8 cellular contexts compared by ENCODE assay signal in genomic region chr2:95402370-95403203, GRCh38. TPM values are rescaled to one million over a fixed set of nuclear protein-coding genes. Genes with fewer than 3 reads are reported as not detected.
DNase-seq lines count a peak whose midpoint lies in the region; ATAC-seq, FAIRE-seq and TF ChIP-seq lines count a peak whose summit lies in the region.

TSS of gene FAHD2A (plus strand) at chr2:95402708. CDS start at chr2:95405559, 2,851 bp downstream.

- H3K4me1 Mint-ChIP-seq in activated naive CD4-positive, alpha-beta T cell treated with anti-CD3 and anti-CD28 coated beads for 36 hours (ENCODE audit: low read depth): peaks cover 18% of the 10 kb centered on the region

- H3K14ac ChIP-seq in neuronal stem cell (ENCODE audit: low read length): peak within 1 kb of the TSS; percentile 94

- H2AK5ac ChIP-seq in neuronal stem cell (ENCODE audit: low read depth, low read length): peak within 1 kb of the TSS; percentile 78

- H3K9me3 Mint-ChIP-seq in activated naive CD4-positive, alpha-beta T cell treated with anti-CD3 and anti-CD28 coated beads for 36 hours: no peaks in the 10 kb centered on the region

- TF ChIP-seq CTCF in GM06990 (IDR thresholded peaks at IDR 0.05; ENCODE audit: insufficient read depth, low read length, poor library complexity, severe bottlenecking) (no peak), NB4 (IDR thresholded peaks at IDR 0.05; ENCODE audit: low read depth, low read length) (no peak), subcutaneous adipose tissue (IDR thresholded peaks at IDR 0.05; ENCODE audit: low read depth) (no peak)

- H2BK120ac ChIP-seq in neuronal stem cell (ENCODE audit: low read depth, low read length): no peak within 1 kb of the TSS

- peak within 1 kb of the TSS; percentile 98 for H2AFZ ChIP-seq in neuronal stem cell (ENCODE audit: low read length)

- H3K18ac ChIP-seq in neuronal stem cell (ENCODE audit: low read length): peak within 1 kb of the TSS; percentile 94

- H2BK5ac ChIP-seq in neuronal stem cell (ENCODE audit: low read length): peak within 1 kb of the TSS; percentile 90

- WGBS in neuronal stem cell (ENCODE audit: extremely low coverage in 2 of 2, insufficient read length in 2 of 2, insufficient replicate concordance in 1 of 2), 2 donors: no CpG with 5 or more reads among the region's 64 CpGs

- H3K36me3 Mint-ChIP-seq in activated naive CD4-positive, alpha-beta T cell treated with anti-CD3 and anti-CD28 coated beads for 36 hours (ENCODE audit: low read depth): peaks cover 5% of the 10 kb centered on the region

- peak; percentile 70 for TF ChIP-seq POLR2A in NB4 (IDR thresholded peaks at IDR 0.05; ENCODE audit: extremely low read depth, insufficient read length)

- peak within 1 kb of the TSS; percentile 86 for H3K27ac Mint-ChIP-seq in activated naive CD4-positive, alpha-beta T cell treated with anti-CD3 and anti-CD28 coated beads for 36 hours

- H3K4me3 ChIP-seq in GM06990 (replicated peaks; ENCODE audit: low read depth, low read length): peak within 1 kb of the TSS; percentile 93
- peak within 1 kb of the TSS; percentile 95 for H3K4me3 ChIP-seq in NB4 (ENCODE audit: low read depth, low read length)
- peak within 1 kb of the TSS; percentile 95 to 97 for H3K4me3 ChIP-seq in neuronal stem cell (ENCODE audit: low read length in 2 of 2)

- no peaks in the 10 kb centered on the region for H3K27me3 Mint-ChIP-seq in activated naive CD4-positive, alpha-beta T cell treated with anti-CD3 and anti-CD28 coated beads for 36 hours (ENCODE audit: low read depth)

- ATAC-seq in HG02571 (IDR thresholded peaks at IDR 0.05; ENCODE audit: unreplicated experiment): peak; percentile 90

- H3K4me3 Mint-ChIP-seq in activated naive CD4-positive, alpha-beta T cell treated with anti-CD3 and anti-CD28 coated beads for 36 hours: peak within 1 kb of the TSS; percentile 95

- H3K4ac ChIP-seq in neuronal stem cell (ENCODE audit: low read length): no peak within 1 kb of the TSS

- peaks cover 10% of the 10 kb centered on the region for H3K79me1 ChIP-seq in neuronal stem cell (ENCODE audit: low read depth, low read length)

- intact Hi-C loops in activated naive CD4-positive, alpha-beta T cell treated with anti-CD3 and anti-CD28 coated beads for 36 hours (cut with micrococcal nuclease): loop anchor here (1.0 to 5.0 kb wide), 6 partner anchors 125 to 380 kb away; partner anchors contain the start of genes ZNF2 and ZNF892

- H4K8ac ChIP-seq in neuronal stem cell (ENCODE audit: low read depth, low read length): no peak within 1 kb of the TSS

- H2BK15ac ChIP-seq in neuronal stem cell (ENCODE audit: low read length): peak within 1 kb of the TSS; percentile 55

- H3K9me3 ChIP-seq in neuronal stem cell (replicated peaks in 1 of 2; ENCODE audit: control insufficient read depth in 2 of 2, insufficient read depth in 1 of 2, low read depth in 1 of 2, low read length in 2 of 2): peaks cover 0 to 2% of the 10 kb centered on the region in 2 donors

- no peak within 1 kb of the TSS for H3K27ac ChIP-seq in neuronal stem cell (replicated peaks; ENCODE audit: low read length)

- CTCF ChIA-PET in activated naive CD4-positive, alpha-beta T cell treated with anti-CD3 and anti-CD28 coated beads for 36 hours (lab: Charles Lee): interaction anchor here (0.8 to 5.9 kb wide), 8 partner anchors 9 to 124 kb away, joined by 3 to 41 read pairs (median 4); no protein-coding TSS in a partner anchor

- peak within 1 kb of the TSS; percentile 100 for H3K9ac ChIP-seq in neuronal stem cell (ENCODE audit: low read depth, low read length, poor library complexity)

- no peaks in the 10 kb centered on the region for H3K36me3 ChIP-seq in GM06990 (ENCODE audit: control insufficient read depth, insufficient read depth, low read length)
- peaks cover 0 to 7% of the 10 kb centered on the region in 2 donors for H3K36me3 ChIP-seq in neuronal stem cell (replicated peaks in 1 of 2; ENCODE audit: control insufficient read depth in 2 of 2, insufficient read depth in 2 of 2, low read length in 2 of 2)

- peak within 1 kb of the TSS; percentile 90 for H2BK12ac ChIP-seq in neuronal stem cell (ENCODE audit: low read length)

- H3K4me2 ChIP-seq in neuronal stem cell (ENCODE audit: insufficient read depth, low read length, poor library complexity, severe bottlenecking): peak within 1 kb of the TSS; percentile 89

- DNase-seq in GM06990 (ENCODE audit: extremely low read depth, insufficient read length): peak; percentile 89
- DNase-seq in NB4 (ENCODE audit: low read depth): peak; percentile 94
- peak; percentile 88 for DNase-seq in SK-N-DZ (ENCODE audit: low spot score)
- peak; percentile 98 for DNase-seq in activated naive CD4-positive, alpha-beta T cell treated with anti-CD3 and anti-CD28 coated beads for 36 hours
- peak; percentile 89 to 99 for DNase-seq in frontal cortex (ENCODE audit: low spot score in 2 of 2)
- peak; percentile 90 for DNase-seq in neuronal stem cell (ENCODE audit: low spot score)

- H3K23ac ChIP-seq in neuronal stem cell (ENCODE audit: low read depth, low read length, poor library complexity): peak within 1 kb of the TSS; percentile 98

- no peak within 1 kb of the TSS for H4K91ac ChIP-seq in neuronal stem cell (ENCODE audit: low read depth, low read length, poor library complexity)

- H3K4me1 ChIP-seq in neuronal stem cell (ENCODE audit: control insufficient read depth in 2 of 2, insufficient read depth in 1 of 2, low read depth in 1 of 2, low read length in 2 of 2): peaks cover 3 to 4% of the 10 kb centered on the region in 2 donors

- H3K27me3 ChIP-seq in GM06990 (replicated peaks; ENCODE audit: control insufficient read depth, insufficient read depth, low read length) (no peaks in the 10 kb centered on the region), neuronal stem cell (ENCODE audit: control insufficient read depth in 3 of 3, insufficient read depth in 3 of 3, low read depth in 1 of 3, low read length in 3 of 3) (peaks cover 0 to 2% (median 0%) of the 10 kb centered on the region in 3 experiments)

- no peak for FAIRE-seq in frontal cortex (lab: Jason Lieb, UNC)

RNA-seq across cellular contexts. Expression of gene FAHD2A, which starts in this region (rescaled TPM):
- polyA plus RNA-seq in SK-N-DZ (2014; cell fraction: cytosol; rRNA removed): 24.4 and 31.2 TPM in 2 replicates
- 61.1 and 70.7 TPM in 2 replicates for polyA plus RNA-seq in SK-N-DZ (2014; cell fraction: nucleus; rRNA removed)
- total RNA-seq in activated naive CD4-positive, alpha-beta T cell treated with anti-CD3 and anti-CD28 coated beads for 36 hours: 10 to 100 TPM; 49.3 to 50.7 TPM
- 5.7 TPM for total RNA-seq in frontal cortex
- 19.9 TPM for polyA plus RNA-seq in neuronal stem cell (2013, experiment 1 of 2)
- 18.9 TPM for polyA plus RNA-seq in neuronal stem cell (2013, experiment 2 of 2)
- 10 to 100 TPM; 17.8 to 56.1 (median 36.1) TPM for total RNA-seq in subcutaneous adipose tissue
